8 cellular contexts compared by ENCODE assay signal in the genomic region with DNA sequence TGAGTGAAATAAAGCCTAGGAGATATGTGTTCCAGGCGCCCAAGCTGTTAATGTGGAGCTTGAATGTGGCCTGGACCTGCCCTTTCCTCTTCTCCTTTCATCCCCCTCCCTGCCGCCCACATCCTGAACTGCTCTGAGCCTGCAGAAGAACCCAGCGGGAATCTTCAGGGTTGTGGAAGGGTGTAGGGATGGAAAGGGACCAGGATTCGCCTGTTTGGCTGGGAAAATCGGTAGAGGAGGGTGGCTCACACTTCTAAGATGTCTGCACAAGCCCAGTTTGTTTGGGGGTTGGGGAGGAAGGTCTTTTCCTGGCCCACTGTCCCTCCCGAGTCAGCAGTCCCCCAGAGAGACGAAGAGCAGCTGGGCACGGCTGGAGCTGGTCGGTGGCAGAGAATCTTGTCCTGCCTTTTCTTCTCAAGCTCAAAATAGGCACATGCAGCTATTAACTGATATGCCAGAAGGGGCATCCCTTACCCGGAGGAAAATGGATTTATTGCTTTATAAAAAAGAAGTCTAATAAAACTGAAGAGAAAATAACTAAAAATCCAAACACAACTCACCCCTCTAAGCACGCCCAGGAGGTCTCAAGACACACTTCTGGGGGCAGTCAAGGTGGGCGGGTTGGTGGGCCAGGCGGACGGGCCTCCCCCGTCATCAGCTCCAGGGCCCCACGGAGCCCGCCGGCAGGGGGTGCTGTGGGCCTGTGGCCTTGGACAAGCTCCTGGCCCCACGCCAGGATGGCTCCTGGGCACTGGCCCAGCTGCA. TPM values are rescaled to one million over a fixed set of nuclear protein-coding genes. Genes with fewer than 3 reads are reported as not detected.
DNase-seq lines count a peak whose midpoint lies in the region; ATAC-seq and TF ChIP-seq lines count a peak whose summit lies in the region.

No MANE protein-coding gene starts in this region.

- peaks cover 38 to 61% of the 10 kb centered on the region in 2 donors for H3K4me1 ChIP-seq in left lung

- POLR2A ChIA-PET in activated CD4-positive, alpha-beta T cell treated with anti-CD3 and anti-CD28 coated beads for 36 hours (lab: Charles Lee), result interaction anchor here (0.5 to 1.0 kb wide), 3 partner anchors 56 to 360 kb away, joined by 3 to 7 read pairs (median 5); no protein-coding TSS in a partner anchor

- H3K27me3 ChIP-seq in left lung, result no peaks in the 10 kb centered on the region

- no peaks in the 10 kb centered on the region for H3K36me3 Mint-ChIP-seq in activated CD4-positive, alpha-beta T cell treated with anti-CD3 and anti-CD28 coated beads for 36 hours (ENCODE audit: low read depth)

- H3K27me3 Mint-ChIP-seq in activated CD4-positive, alpha-beta T cell treated with anti-CD3 and anti-CD28 coated beads for 36 hours, result no peaks in the 10 kb centered on the region

- peaks cover 3% of the 10 kb centered on the region for H3K4me1 Mint-ChIP-seq in activated CD4-positive, alpha-beta T cell treated with anti-CD3 and anti-CD28 coated beads for 36 hours

- peak overlapping the region; percentile 54 to 98 for H3K27ac ChIP-seq in left lung

- ATAC-seq in activated CD4-positive, alpha-beta T cell treated with anti-CD3 and anti-CD28 coated beads for 36 hours, result peak; percentile 71
- peak; percentile 59 for ATAC-seq in left lung
- ATAC-seq in HG02981 (IDR thresholded peaks at IDR 0.05; ENCODE audit: unreplicated experiment), result no peak

- no peak overlapping the region for H3K4me3 Mint-ChIP-seq in activated CD4-positive, alpha-beta T cell treated with anti-CD3 and anti-CD28 coated beads for 36 hours

- no peak overlapping the region for H3K4me3 ChIP-seq in choroid plexus epithelial cell (ENCODE audit: low read depth, low read length)
- no peak overlapping the region for H3K4me3 ChIP-seq in left lung

- H3K9me3 Mint-ChIP-seq in activated CD4-positive, alpha-beta T cell treated with anti-CD3 and anti-CD28 coated beads for 36 hours (ENCODE audit: low read depth), result no peaks in the 10 kb centered on the region

- TF ChIP-seq CTCF in choroid plexus epithelial cell (conservative IDR thresholded peaks at IDR 0.05; ENCODE audit: low read depth, low read length) (peak; percentile 89), left lung (IDR thresholded peaks at IDR 0.05) (peak; percentile 96 to 97)

- H3K36me3 ChIP-seq in left lung, result peaks cover 0 to 9% of the 10 kb centered on the region in 2 donors

- peak; percentile 15 to 80 for DNase-seq in NCI-H526 (lab: John Stamatoyannopoulos, UW)
- DNase-seq in NCI-H526 treated with DMSO at 0.1 percent for 48 hours (lab: John Stamatoyannopoulos, UW), result no peak
- peak; percentile 69 for DNase-seq in NCI-H2107 (lab: John Stamatoyannopoulos, UW)
- DNase-seq in activated CD4-positive, alpha-beta T cell treated with anti-CD3 and anti-CD28 coated beads for 36 hours, result peak; percentile 86
- DNase-seq in choroid plexus epithelial cell (ENCODE audit: low read depth), result peak; percentile 82
- DNase-seq in left lung, result peak; percentile 86 to 98
- DNase-seq in stimulated activated CD4-positive, alpha-beta T cell treated with anti-CD3 and anti-CD28 coated beads, Interleukin-4, amount 100 ng/mL, for 4 hours, result peak; percentile 30 to 67

- intact Hi-C loops in activated CD4-positive, alpha-beta T cell treated with anti-CD3 and anti-CD28 coated beads for 36 hours (cut with DNase I, micrococcal nuclease), result loop anchor here (1.0 kb wide), 1 partner anchor 56 kb away; no protein-coding TSS in a partner anchor
- intact Hi-C loops in left lung (cut with DNase I), result loop anchor here (2.0 to 10.0 kb wide), 2 partner anchors 51 to 55 kb away; partner anchors contain the start of gene SLC43A2 (in 2 of the 2)

- no peak overlapping the region for H3K27ac Mint-ChIP-seq in activated CD4-positive, alpha-beta T cell treated with anti-CD3 and anti-CD28 coated beads for 36 hours

- H3K9me3 ChIP-seq in left lung, result no peaks in the 10 kb centered on the region

- CTCF ChIA-PET in activated CD4-positive, alpha-beta T cell treated with anti-CD3 and anti-CD28 coated beads for 36 hours (lab: Charles Lee), result interaction anchor here (0.6 to 2.7 kb wide), 22 partner anchors 12 to 254 kb away, joined by 3 to 36 read pairs (median 4); partner anchors contain the start of genes PITPNA, RILP and SLC43A2

RNA-seq across cellular contexts. Expression of gene PITPNA, which starts 11.5 kb away (rescaled TPM):
- 10 to 100 TPM; 43.8 to 44.0 TPM for total RNA-seq in activated CD4-positive, alpha-beta T cell treated with anti-CD3 and anti-CD28 coated beads for 36 hours
- total RNA-seq in left lung, result 10 to 100 TPM; 64.1 to 96.8 TPM

RNA-seq across cellular contexts. Expression of gene SLC43A2, which starts 54.5 kb away (rescaled TPM):
- 1 to 10 TPM in 1 of 2 experiments, under 1 TPM in 1; 0.76 to 1.1 TPM for total RNA-seq in activated CD4-positive, alpha-beta T cell treated with anti-CD3 and anti-CD28 coated beads for 36 hours
- 10 to 100 TPM; 53.1 to 87.9 TPM for total RNA-seq in left lung

RNA-seq across cellular contexts. Expression of gene INPP5K, which starts 57.7 kb away (rescaled TPM):
- total RNA-seq in activated CD4-positive, alpha-beta T cell treated with anti-CD3 and anti-CD28 coated beads for 36 hours, result 10 to 100 TPM; 18.5 to 27.3 TPM
- 10 to 100 TPM; 41.9 to 51.1 TPM for total RNA-seq in left lung

Comparison
In these comparisons a context has a peak if more than half of its experiments do, and no peak if none do; other contexts are left out.
1. RNA of gene SLC43A2, which starts 54.5 kb away (total RNA-seq): 53.1 to 87.9 TPM in left lung; 0.76 to 1.1 TPM in activated CD4-positive, alpha-beta T cell treated with anti-CD3 and anti-CD28 coated beads for 36 hours; every median in the first group is over 10 times any median in the second.